Comparison of ENCODE assay signal across 18 cellular contexts in genomic region chr5:96932026-96932425, GRCh38. TPM values are rescaled to one million over a fixed set of nuclear protein-coding genes. Genes with fewer than 3 reads are reported as not detected.
A peak's percentile ranks its signal among the peaks of the same experiment; 100 is the strongest.
DNase-seq lines count a peak whose midpoint lies in the region; ATAC-seq and TF ChIP-seq lines count a peak whose summit lies in the region.
"Had no signal": no experiment of that assay in that cellular context is flagged by ENCODE, and none has a peak within 500 bp of the region (broad histone marks: within the 10 kb centered on the region; RNA-seq: fewer than 3 reads in every experiment).

No MANE protein-coding gene starts in this region.

- H3K4me3 Mint-ChIP-seq in activated CD8-positive, alpha-beta T cell treated with anti-CD3 and anti-CD28 coated beads, Interleukin-2, amount 10 ng/mL, durations not matched to agents 7 days and 5 days = peak overlapping the region; percentile 88
- H3K4me3 Mint-ChIP-seq in mesothelial cell of epicardium = no peak overlapping the region

- no peak for TF ChIP-seq CTCF in mesothelial cell of epicardium (IDR thresholded peaks at IDR 0.05; ENCODE audit: unreplicated experiment)

- peak overlapping the region; percentile 44 for H3K27ac Mint-ChIP-seq in activated CD8-positive, alpha-beta T cell treated with anti-CD3 and anti-CD28 coated beads, Interleukin-2, amount 10 ng/mL, durations not matched to agents 7 days and 5 days
- peak overlapping the region; percentile 34 for H3K27ac Mint-ChIP-seq in mesothelial cell of epicardium

- ATAC-seq in activated CD8-positive, alpha-beta T cell treated with anti-CD3 and anti-CD28 coated beads, Interleukin-2, amount 10 ng/mL, durations not matched to agents 7 days and 5 days = no peak
- ATAC-seq in HG02678 (IDR thresholded peaks at IDR 0.05; ENCODE audit: unreplicated experiment) = no peak
- ATAC-seq: esophagus mucosa, heart right ventricle, HepG2 had no signal

- POLR2A ChIA-PET in activated CD8-positive, alpha-beta T cell treated with anti-CD3 and anti-CD28 coated beads, Interleukin-2, amount 10 ng/mL, durations not matched to agents 7 days and 5 days (lab: Charles Lee) = interaction anchor here (0.8 to 1.7 kb wide), 4 partner anchors 31 to 124 kb away, joined by 3 to 4 read pairs (median 3); partner anchors contain the start of genes ERAP1 and ERAP2

- H3K9me3 Mint-ChIP-seq in activated CD8-positive, alpha-beta T cell treated with anti-CD3 and anti-CD28 coated beads, Interleukin-2, amount 10 ng/mL, durations not matched to agents 7 days and 5 days (ENCODE audit: insufficient read depth) = no peaks in the 10 kb centered on the region
- no peaks in the 10 kb centered on the region for H3K9me3 Mint-ChIP-seq in mesothelial cell of epicardium

- peaks cover 43% of the 10 kb centered on the region for H3K4me1 Mint-ChIP-seq in activated CD8-positive, alpha-beta T cell treated with anti-CD3 and anti-CD28 coated beads, Interleukin-2, amount 10 ng/mL, durations not matched to agents 7 days and 5 days (ENCODE audit: low read depth)
- H3K4me1 Mint-ChIP-seq in mesothelial cell of epicardium = peaks cover 52% of the 10 kb centered on the region

- no peaks in the 10 kb centered on the region for H3K27me3 Mint-ChIP-seq in activated CD8-positive, alpha-beta T cell treated with anti-CD3 and anti-CD28 coated beads, Interleukin-2, amount 10 ng/mL, durations not matched to agents 7 days and 5 days (ENCODE audit: low read depth)
- H3K27me3 Mint-ChIP-seq in mesothelial cell of epicardium (ENCODE audit: low read depth) = no peaks in the 10 kb centered on the region

- peaks cover 23% of the 10 kb centered on the region for H3K36me3 Mint-ChIP-seq in activated CD8-positive, alpha-beta T cell treated with anti-CD3 and anti-CD28 coated beads, Interleukin-2, amount 10 ng/mL, durations not matched to agents 7 days and 5 days (ENCODE audit: low read depth)
- H3K36me3 Mint-ChIP-seq in mesothelial cell of epicardium = no peaks in the 10 kb centered on the region

- DNase-seq in CD1c-positive myeloid dendritic cell (ENCODE audit: extremely low spot score) (peak; percentile 13), mesothelial cell of epicardium (ENCODE audit: low spot score in 2 of 2, unreplicated experiment in 2 of 2) (no peak), middle frontal gyrus (ENCODE audit: extremely low spot score, low spot score) (no peak), DMS 273 treated with DMSO at 0.1 percent for 48 hours (lab: John Stamatoyannopoulos, UW) (no peak)
- DNase-seq in activated CD8-positive, alpha-beta T cell treated with anti-CD3 and anti-CD28 coated beads, Interleukin-2, amount 10 ng/mL, durations not matched to agents 7 days and 5 days = no peak
- DNase-seq in stimulated activated CD4-positive, alpha-beta T cell treated with anti-CD3 and anti-CD28 coated beads, Interleukin-4, amount 100 ng/mL, for 4 hours = no peak
- DNase-seq: activated CD4-positive, alpha-beta T cell treated with anti-CD3 and anti-CD28 coated beads, Interleukin-2, amount 50 U/mL, for 4 hours; C1 segment of cervical spinal cord; GM23248; heart right ventricle; NCI-H1092 treated with DMSO at 0.1 percent for 48 hours; NCI-H345; PC-9 had no signal

- H3K4me3 ChIP-seq in GM08714 (ENCODE audit: low read length) = peak overlapping the region; percentile 61
- H3K4me3 ChIP-seq: GM23248, PC-9, vagina had no signal

- CTCF ChIA-PET in activated CD8-positive, alpha-beta T cell treated with anti-CD3 and anti-CD28 coated beads, Interleukin-2, amount 10 ng/mL, durations not matched to agents 7 days and 5 days (lab: Charles Lee) = interaction anchor here (1.0 to 1.8 kb wide), 6 partner anchors 27 to 230 kb away, joined by 3 to 13 read pairs (median 4); partner anchors contain the start of genes ERAP1 and LIX1

RNA-seq across cellular contexts. Expression of gene LNPEP, which starts 3.9 kb away (rescaled TPM):
- 10 to 100 TPM; 85.9 to 90.1 TPM for total RNA-seq in activated CD8-positive, alpha-beta T cell treated with anti-CD3 and anti-CD28 coated beads, Interleukin-2, amount 10 ng/mL, durations not matched to agents 7 days and 5 days
- 35.4 to 37.3 TPM (median 35.6 TPM) in 3 replicates for total RNA-seq in mesothelial cell of epicardium

RNA-seq across cellular contexts. Expression of gene ERAP2, which starts 55.7 kb away (rescaled TPM):
- total RNA-seq in activated CD8-positive, alpha-beta T cell treated with anti-CD3 and anti-CD28 coated beads, Interleukin-2, amount 10 ng/mL, durations not matched to agents 7 days and 5 days = 10 to 100 TPM; 93.0 to 96.0 TPM
- 0.47 to 0.74 TPM (median 0.68 TPM) in 3 replicates for total RNA-seq in mesothelial cell of epicardium

Comparison
In these comparisons a context has a peak if more than half of its experiments do, and no peak if none do; other contexts are left out.
1. RNA of gene ERAP2, which starts 55.7 kb away (total RNA-seq): 93.0 to 96.0 TPM in activated CD8-positive, alpha-beta T cell treated with anti-CD3 and anti-CD28 coated beads, Interleukin-2, amount 10 ng/mL, durations not matched to agents 7 days and 5 days; 0.47 to 0.74 TPM in mesothelial cell of epicardium; every median in the first group is over 10 times any median in the second.